ENCODE assay signal across 27 cellular contexts in genomic region chr20:48150568-48150967, GRCh38.
"Had no signal": no experiment of that assay in that cellular context is flagged by ENCODE, and none has a peak within 500 bp of the region (broad histone marks: within the 10 kb centered on the region; RNA-seq: fewer than 3 reads in every experiment).

No MANE protein-coding gene starts in this region.

- H3K79me2 ChIP-seq: hepatocyte had no signal

- H3K36me3 Mint-ChIP-seq: neural progenitor cell had no signal

- H3K4me1 ChIP-seq: heart left ventricle, left ventricle myocardium inferior, pancreas, prostate gland, stomach, tibial artery, upper lobe of right lung had no signal

- H3K4me1 Mint-ChIP-seq: naive thymus-derived CD4-positive, alpha-beta T cell had no signal

- H3K9ac ChIP-seq: neural progenitor cell had no signal

- H3K27ac ChIP-seq: heart left ventricle, hepatocyte, left ventricle myocardium inferior, neural progenitor cell, pancreas, prostate gland, skin epidermis, stomach, testis, tibial artery, upper lobe of right lung had no signal

- H3K27ac Mint-ChIP-seq: naive thymus-derived CD4-positive, alpha-beta T cell; stimulated activated naive B cell treated with anti-CD40 and anti-IgM and Interleukin-4, amounts not matched to agents 10 μg/mL and 1 μg/mL and 100 μg/mL, for 72 hours had no signal

- H3K36me3 ChIP-seq: heart left ventricle, left ventricle myocardium inferior, neural progenitor cell, pancreas, prostate gland, stomach, tibial artery, upper lobe of right lung had no signal

- H3K4me2 ChIP-seq: hepatocyte, neural progenitor cell had no signal

- DNase-seq: heart left ventricle; islet precursor cell; left ventricle myocardium inferior; midbrain; mucosa of descending colon; naive thymus-derived CD4-positive, alpha-beta T cell; pancreas; posterior cingulate gyrus; right cardiac atrium; stimulated activated CD4-positive, alpha-beta T cell treated with anti-CD3 and anti-CD28 coated beads, Interleukin-12 subunit alpha, Interleukin-12 subunit beta, amount 100 ng/mL, for 4 hours; stimulated activated CD4-positive, alpha-beta T cell treated with anti-CD3 and anti-CD28 coated beads, Interleukin-15, amount 100 ng/mL, for 24 hours; stimulated activated CD4-positive, alpha-beta T cell treated with anti-CD3 and anti-CD28 coated beads, Interleukin-2, amount 100 ng/mL, for 24 hours; stimulated activated CD4-positive, alpha-beta T cell treated with anti-CD3 and anti-CD28 coated beads, Interleukin-4, amount 100 ng/mL, for 1 hour; stimulated activated naive B cell treated with anti-CD40 and anti-IgM and Interleukin-4, amounts not matched to agents 10 μg/mL and 1 μg/mL and 100 μg/mL, for 72 hours; stimulated activated naive CD8-positive, alpha-beta T cell treated with anti-CD3 and anti-CD28 coated beads, Interleukin-15, Interleukin-2, amounts not matched to agents 100 U/mL and 50 U/mL, for 24 hours; stomach; testis; trophoblast cell; upper lobe of right lung had no signal

- H3K9me3 ChIP-seq: left ventricle myocardium inferior, mucosa of descending colon, pancreas, prostate gland, stomach, testis, tibial artery, upper lobe of right lung had no signal

- ATAC-seq: heart left ventricle; mucosa of descending colon; naive thymus-derived CD4-positive, alpha-beta T cell; pancreas; right cardiac atrium; sciatic nerve; stimulated activated naive B cell treated with anti-CD40 and anti-IgM and Interleukin-4, amounts not matched to agents 10 μg/mL and 1 μg/mL and 100 μg/mL, for 72 hours; stimulated activated naive CD8-positive, alpha-beta T cell treated with anti-CD3 and anti-CD28 coated beads, Interleukin-15, Interleukin-2, amounts not matched to agents 100 U/mL and 50 U/mL, for 24 hours; upper lobe of right lung had no signal

- H3K27me3 ChIP-seq: hepatocyte, neural progenitor cell, pancreas, testis, upper lobe of right lung had no signal

- H3K4me3 Mint-ChIP-seq: naive thymus-derived CD4-positive, alpha-beta T cell; nephron; neural progenitor cell; stimulated activated naive B cell treated with anti-CD40 and anti-IgM and Interleukin-4, amounts not matched to agents 10 μg/mL and 1 μg/mL and 100 μg/mL, for 72 hours had no signal

- H2AFZ ChIP-seq: hepatocyte, neural progenitor cell had no signal

- H3K4me3 ChIP-seq: heart left ventricle, hepatocyte, left ventricle myocardium inferior, lung, mucosa of descending colon, neural progenitor cell, pancreas, prostate gland, skin epidermis, stomach, testis, tibial artery, upper lobe of right lung had no signal
